Comparison of ENCODE assay signal across 9 cellular contexts in genomic region chr5:143106175-143106574, GRCh38.
A peak's percentile ranks its signal among the peaks of the same experiment; 100 is the strongest.
DNase-seq lines count a peak whose midpoint lies in the region; ATAC-seq and TF ChIP-seq lines count a peak whose summit lies in the region.
"Had no signal": no experiment of that assay in that cellular context is flagged by ENCODE, and none has a peak within 500 bp of the region (broad histone marks: within the 10 kb centered on the region; RNA-seq: fewer than 3 reads in every experiment).

No MANE protein-coding gene starts in this region.

- H3K9me3 ChIP-seq in A673 (ENCODE audit: low read depth, low read length, poor library complexity, severe bottlenecking), result no peaks in the 10 kb centered on the region
- H3K9me3 ChIP-seq in HEK293 (ENCODE audit: control insufficient read depth, insufficient read depth, low read depth, low read length), result no peaks in the 10 kb centered on the region
- no peaks in the 10 kb centered on the region for H3K9me3 ChIP-seq in suprapubic skin

- H3K27me3 ChIP-seq in A673 (replicated peaks; ENCODE audit: insufficient read depth, low read depth, low read length, poor library complexity) (no peaks in the 10 kb centered on the region), suprapubic skin (no peaks in the 10 kb centered on the region)

- no TSS peak for BruUV-seq in A673 (replicated peaks; lab: Mats Ljungman, UMichigan)

- TF ChIP-seq CTCF in A673 (conservative IDR thresholded peaks at IDR 0.05; ENCODE audit: low read depth, low read length) (peak; percentile 48), HEK293 (tag by site-specific recombination; IDR thresholded peaks at IDR 0.05) (peak; percentile 78), suprapubic skin (IDR thresholded peaks at IDR 0.05) (no peak)

- H3K27ac ChIP-seq in A673 (ENCODE audit: low read depth, low read length, poor library complexity, severe bottlenecking), result no peak overlapping the region
- no peak overlapping the region for H3K27ac ChIP-seq in HEK293 (ENCODE audit: extremely low read depth, low read depth, low read length)
- no peak overlapping the region for H3K27ac ChIP-seq in suprapubic skin

- DNase-seq in A673 (ENCODE audit: low spot score), result peak; percentile 60
- DNase-seq in SK-N-DZ (ENCODE audit: low spot score), result peak; percentile 51
- peak; percentile 61 for DNase-seq in left cardiac atrium
- DNase-seq in suprapubic skin (ENCODE audit: low spot score in 2 of 2), result no peak
- DNase-seq in AML-193 (lab: John Stamatoyannopoulos, UW), result no peak
- DNase-seq: activated naive CD8-positive, alpha-beta T cell treated with anti-CD3 and anti-CD28 coated beads, Interleukin-2, amount 10 ng/mL, durations not matched to agents 7 days and 5 days had no signal

- POLR2A ChIA-PET in A673 (lab: Charles Lee; ENCODE audit: low non-redundant PET) (no interaction called here), HEK293 (lab: Yijun Ruan, JAX) (interaction anchor here (0.7 kb wide), 1 partner anchor 139 kb away, joined by 4 read pairs; no protein-coding TSS in a partner anchor)

- H3K4me1 ChIP-seq in A673 (ENCODE audit: insufficient read depth, low read length, poor library complexity, severe bottlenecking), result no peaks in the 10 kb centered on the region
- peaks cover 15% of the 10 kb centered on the region for H3K4me1 ChIP-seq in HEK293 (ENCODE audit: control insufficient read depth, insufficient read depth, low read length)
- peaks cover 40% of the 10 kb centered on the region for H3K4me1 ChIP-seq in suprapubic skin

- intact Hi-C loops in A673 (cut with micrococcal nuclease; ENCODE audit: unreplicated experiment), result loop anchor here (2.0 kb wide), 1 partner anchor 719 kb away; no protein-coding TSS in a partner anchor
- intact Hi-C loops in left cardiac atrium (cut with DNase I), result no loop called here

- TF ChIP-seq EP300 in suprapubic skin (IDR thresholded peaks at IDR 0.05), result no peak

- CTCF ChIA-PET in A673 (lab: Charles Lee) (interaction anchor here (0.6 to 0.7 kb wide), 3 partner anchors 307 to 719 kb away, joined by 3 to 12 read pairs (median 10); no protein-coding TSS in a partner anchor), HEK293 (lab: Yijun Ruan, JAX) (interaction anchor here (0.5 to 1.4 kb wide), 10 partner anchors 12 to 397 kb away, joined by 3 to 5 read pairs (median 3); no protein-coding TSS in a partner anchor)

- ATAC-seq in left cardiac atrium, result peak; percentile 59 to 67
- ATAC-seq in GM18520 (IDR thresholded peaks at IDR 0.05; ENCODE audit: unreplicated experiment), result no peak
- no peak for ATAC-seq in HG03571 (IDR thresholded peaks at IDR 0.05; ENCODE audit: unreplicated experiment)

- TF ChIP-seq POLR2A in suprapubic skin (IDR thresholded peaks at IDR 0.05), result no peak

- 51% methylated on average over 6 of the region's 6 CpGs for WGBS in suprapubic skin

- H3K4me3 ChIP-seq in A673 (ENCODE audit: low read depth, low read length, poor library complexity, severe bottlenecking) (no peak overlapping the region), HEK293 (ENCODE audit: low read depth, low read length) (no peak overlapping the region), suprapubic skin (no peak overlapping the region)

- H3K36me3 ChIP-seq in A673 (ENCODE audit: insufficient read depth, low read length, poor library complexity, severe bottlenecking) (no peaks in the 10 kb centered on the region), HEK293 (ENCODE audit: control insufficient read depth in 2 of 2, insufficient read depth in 1 of 2, low read length in 2 of 2) (no peaks in the 10 kb centered on the region), suprapubic skin (no peaks in the 10 kb centered on the region)

TF ChIP-seq in HEK293, 187 proteins besides CTCF, POLR2A, EP300 and RAD21 (continues in another document):
- TF ChIP-seq ZNF830 (tag by site-specific recombination; IDR thresholded peaks at IDR 0.05; ENCODE audit: low read depth), result no peak
- no peak for TF ChIP-seq ZNF692 (tag by site-specific recombination; IDR thresholded peaks at IDR 0.05)
- no peak for TF ChIP-seq ZBTB1 (tag by site-specific recombination; IDR thresholded peaks at IDR 0.05)
- no peak for TF ChIP-seq ZNF785 (tag by site-specific recombination; IDR thresholded peaks at IDR 0.05)
- TF ChIP-seq ZNF660 (tag by site-specific recombination; IDR thresholded peaks at IDR 0.05), result no peak
- TF ChIP-seq ZNF654 (tag by site-specific recombination; IDR thresholded peaks at IDR 0.05; ENCODE audit: low read depth), result peak; percentile 64
- TF ChIP-seq, protein P1, sequence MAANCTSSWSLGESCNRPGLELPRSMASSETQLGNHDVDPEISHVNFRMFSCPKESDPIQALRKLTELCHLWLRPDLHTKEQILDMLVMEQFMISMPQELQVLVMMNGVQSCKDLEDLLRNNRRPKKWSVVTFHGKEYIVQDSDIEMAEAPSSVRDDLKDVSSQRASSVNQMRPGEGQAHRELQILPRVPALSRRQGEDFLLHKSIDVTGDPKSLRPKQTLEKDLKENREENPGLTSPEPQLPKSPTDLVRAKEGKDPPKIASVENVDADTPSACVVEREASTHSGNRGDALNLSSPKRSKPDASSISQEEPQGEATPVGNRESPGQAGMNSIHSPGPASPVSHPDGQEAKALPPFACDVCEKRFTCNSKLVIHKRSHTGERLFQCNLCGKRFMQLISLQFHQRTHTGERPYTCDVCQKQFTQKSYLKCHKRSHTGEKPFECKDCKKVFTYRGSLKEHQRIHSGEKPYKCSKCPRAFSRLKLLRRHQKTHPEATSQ (tag by site-specific recombination; IDR thresholded peaks at IDR 0.05), result no peak
- no peak for TF ChIP-seq ZNF677 (tag by site-specific recombination; IDR thresholded peaks at IDR 0.05)
- no peak for TF ChIP-seq ZNF211 (tag by site-specific recombination; IDR thresholded peaks at IDR 0.05; ENCODE audit: low read depth)
- no peak for TF ChIP-seq ZNF302 (tag by site-specific recombination; IDR thresholded peaks at IDR 0.05; ENCODE audit: low read depth)
- peak; percentile 67; the same call in 1 of the 2 replicates for TF ChIP-seq SCRT1 (tag by site-specific recombination; IDR thresholded peaks at IDR 0.05; ENCODE audit: borderline replicate concordance)
- no peak for TF ChIP-seq ZFP69B (tag by site-specific recombination; IDR thresholded peaks at IDR 0.05)
- no peak for TF ChIP-seq ZBTB48 (tag by site-specific recombination; IDR thresholded peaks at IDR 0.05)
- no peak for TF ChIP-seq ZNF629 (tag by site-specific recombination; IDR thresholded peaks at IDR 0.05)
- no peak for TF ChIP-seq ZBTB6 (tag by site-specific recombination; IDR thresholded peaks at IDR 0.05)
- no peak for TF ChIP-seq ZNF133 (tag by site-specific recombination; IDR thresholded peaks at IDR 0.05)
- TF ChIP-seq IKZF3 (tag by site-specific recombination; IDR thresholded peaks at IDR 0.05), result 0 out of 2 replicates have a peak, but pooled peaks have one; percentile 28
- no peak for TF ChIP-seq ZNF292 (tag by site-specific recombination; IDR thresholded peaks at IDR 0.05; ENCODE audit: borderline replicate concordance, low read depth)
- no peak for TF ChIP-seq ZNF449 (tag by site-specific recombination; IDR thresholded peaks at IDR 0.05)
- TF ChIP-seq ZNF239 (tag by site-specific recombination; IDR thresholded peaks at IDR 0.05), result no peak
- no peak for TF ChIP-seq ZNF324 (tag by site-specific recombination; IDR thresholded peaks at IDR 0.05)
- TF ChIP-seq, protein P2, sequence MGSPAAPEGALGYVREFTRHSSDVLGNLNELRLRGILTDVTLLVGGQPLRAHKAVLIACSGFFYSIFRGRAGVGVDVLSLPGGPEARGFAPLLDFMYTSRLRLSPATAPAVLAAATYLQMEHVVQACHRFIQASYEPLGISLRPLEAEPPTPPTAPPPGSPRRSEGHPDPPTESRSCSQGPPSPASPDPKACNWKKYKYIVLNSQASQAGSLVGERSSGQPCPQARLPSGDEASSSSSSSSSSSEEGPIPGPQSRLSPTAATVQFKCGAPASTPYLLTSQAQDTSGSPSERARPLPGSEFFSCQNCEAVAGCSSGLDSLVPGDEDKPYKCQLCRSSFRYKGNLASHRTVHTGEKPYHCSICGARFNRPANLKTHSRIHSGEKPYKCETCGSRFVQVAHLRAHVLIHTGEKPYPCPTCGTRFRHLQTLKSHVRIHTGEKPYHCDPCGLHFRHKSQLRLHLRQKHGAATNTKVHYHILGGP (tag by site-specific recombination; IDR thresholded peaks at IDR 0.05), result no peak
- TF ChIP-seq SP3 (tag by site-specific recombination; IDR thresholded peaks at IDR 0.05), result no peak

Comparison
In these comparisons a context has a peak if more than half of its experiments do, and no peak if none do; other contexts are left out.
1. DNase-seq: peak in A673 (single experiment), SK-N-DZ (single experiment) and left cardiac atrium (single experiment); none in suprapubic skin (0 of 2) and AML-193 (0 of 2).
2. CTCF ChIP-seq: peak in A673 (single experiment) and HEK293 (single experiment); none in suprapubic skin (0 of 2).
3. ATAC-seq: peak in left cardiac atrium (2 of 2); none in GM18520 (single experiment) and HG03571 (single experiment).